8 cellular contexts compared by ENCODE assay signal in genomic region chr17:62965149-62965648, GRCh38. TPM values are rescaled to one million over a fixed set of nuclear protein-coding genes. Genes with fewer than 3 reads are reported as not detected.
A peak's percentile ranks its signal among the peaks of the same experiment; 100 is the strongest.
DNase-seq lines count a peak whose midpoint lies in the region; ATAC-seq and TF ChIP-seq lines count a peak whose summit lies in the region.

No MANE protein-coding gene starts in this region.

- H3K36me3 ChIP-seq in endodermal cell (ENCODE audit: control insufficient read depth, insufficient read depth, low read length) (no peaks in the 10 kb centered on the region), rectal smooth muscle tissue (ENCODE audit: control insufficient read depth, insufficient read depth, low read length) (no peaks in the 10 kb centered on the region)

- H3K9ac ChIP-seq in endodermal cell (ENCODE audit: extremely low read depth, low read length, poor library complexity, severe bottlenecking): no peak overlapping the region
- no peak overlapping the region for H3K9ac ChIP-seq in rectal smooth muscle tissue (ENCODE audit: low read length)

- H3K27me3 ChIP-seq in endodermal cell (ENCODE audit: control insufficient read depth, insufficient read depth, low read length, poor library complexity, severe bottlenecking) (peaks cover 23% of the 10 kb centered on the region), rectal smooth muscle tissue (ENCODE audit: control insufficient read depth, insufficient read depth, low read length) (no peaks in the 10 kb centered on the region)

- ATAC-seq in GM21723 (IDR thresholded peaks at IDR 0.05; ENCODE audit: unreplicated experiment) (peak; percentile 27), HG02571 (IDR thresholded peaks at IDR 0.05; ENCODE audit: unreplicated experiment) (no peak), HG03175 (IDR thresholded peaks at IDR 0.05; ENCODE audit: unreplicated experiment) (no peak)

- 82 to 89% methylated on average over 14 to 19 of the region's 19 CpGs for WGBS in endodermal cell (ENCODE audit: insufficient coverage in 1 of 2, insufficient read length in 1 of 2), 2 experiments

- H3K27me3 Mint-ChIP-seq in T-helper 2 cell treated with Interferon-gamma antibody and Interleukin-4, amounts not matched to agents 5 μg/mL and 100 μg/mL, for 36 hours (ENCODE audit: low read depth): peaks cover 68% of the 10 kb centered on the region
- peaks cover 46% of the 10 kb centered on the region for H3K27me3 Mint-ChIP-seq in endodermal cell (ENCODE audit: insufficient read depth)

- H3K27ac Mint-ChIP-seq in T-helper 2 cell treated with Interferon-gamma antibody and Interleukin-4, amounts not matched to agents 5 μg/mL and 100 μg/mL, for 36 hours: peak overlapping the region; percentile 84
- peak overlapping the region; percentile 84 for H3K27ac Mint-ChIP-seq in endodermal cell

- H3K27ac ChIP-seq in endodermal cell (ENCODE audit: low read depth, low read length): no peak overlapping the region
- peak overlapping the region; percentile 86 for H3K27ac ChIP-seq in rectal smooth muscle tissue (ENCODE audit: low read depth, low read length)

- H3K9me3 Mint-ChIP-seq in T-helper 2 cell treated with Interferon-gamma antibody and Interleukin-4, amounts not matched to agents 5 μg/mL and 100 μg/mL, for 36 hours: no peaks in the 10 kb centered on the region
- no peaks in the 10 kb centered on the region for H3K9me3 Mint-ChIP-seq in endodermal cell

- peak overlapping the region; percentile 77 for H3K4me3 ChIP-seq in endodermal cell (ENCODE audit: low read length)
- H3K4me3 ChIP-seq in rectal smooth muscle tissue (ENCODE audit: low read length): peak overlapping the region; percentile 73

- no peak for TF ChIP-seq CTCF in endodermal cell (conservative IDR thresholded peaks at IDR 0.05)

- no peaks in the 10 kb centered on the region for H3K36me3 Mint-ChIP-seq in T-helper 2 cell treated with Interferon-gamma antibody and Interleukin-4, amounts not matched to agents 5 μg/mL and 100 μg/mL, for 36 hours (ENCODE audit: low read depth)
- no peaks in the 10 kb centered on the region for H3K36me3 Mint-ChIP-seq in endodermal cell (ENCODE audit: low read depth)

- H3K4me1 ChIP-seq in endodermal cell (ENCODE audit: control insufficient read depth, insufficient read depth, low read length) (no peaks in the 10 kb centered on the region), rectal smooth muscle tissue (ENCODE audit: control insufficient read depth, insufficient read depth, low read length) (peaks cover 3% of the 10 kb centered on the region)

- H3K4me3 Mint-ChIP-seq in T-helper 2 cell treated with Interferon-gamma antibody and Interleukin-4, amounts not matched to agents 5 μg/mL and 100 μg/mL, for 36 hours: peak overlapping the region; percentile 88
- peak overlapping the region; percentile 81 for H3K4me3 Mint-ChIP-seq in endodermal cell

- H3K9me3 ChIP-seq in endodermal cell (ENCODE audit: control insufficient read depth, low read length): no peaks in the 10 kb centered on the region

- no peak for DNase-seq in T-helper 2 cell treated with Interferon-gamma antibody and Interleukin-4, amounts not matched to agents 5 μg/mL and 100 μg/mL, for 36 hours (ENCODE audit: low spot score)
- DNase-seq in endodermal cell: no peak
- DNase-seq in DMS 273 treated with DMSO at 0.1 percent for 48 hours (lab: John Stamatoyannopoulos, UW): no peak
- DNase-seq in LoVo (ENCODE audit: low spot score): no peak

- H3K4me1 Mint-ChIP-seq in T-helper 2 cell treated with Interferon-gamma antibody and Interleukin-4, amounts not matched to agents 5 μg/mL and 100 μg/mL, for 36 hours (ENCODE audit: low read depth): peaks cover 23% of the 10 kb centered on the region
- peaks cover 19% of the 10 kb centered on the region for H3K4me1 Mint-ChIP-seq in endodermal cell

RNA-seq across cellular contexts. Expression of gene TANC2, which starts 0.8 kb away (rescaled TPM):
- total RNA-seq in endodermal cell: 10 to 100 TPM; 16.7 to 22.9 TPM
- 12.7 TPM for polyA plus RNA-seq in endodermal cell (2013, experiment 1 of 2)
- 14.0 TPM for polyA plus RNA-seq in endodermal cell (2013, experiment 2 of 2)
